ENCODE assay signal across 25 cellular contexts in the genomic region with DNA sequence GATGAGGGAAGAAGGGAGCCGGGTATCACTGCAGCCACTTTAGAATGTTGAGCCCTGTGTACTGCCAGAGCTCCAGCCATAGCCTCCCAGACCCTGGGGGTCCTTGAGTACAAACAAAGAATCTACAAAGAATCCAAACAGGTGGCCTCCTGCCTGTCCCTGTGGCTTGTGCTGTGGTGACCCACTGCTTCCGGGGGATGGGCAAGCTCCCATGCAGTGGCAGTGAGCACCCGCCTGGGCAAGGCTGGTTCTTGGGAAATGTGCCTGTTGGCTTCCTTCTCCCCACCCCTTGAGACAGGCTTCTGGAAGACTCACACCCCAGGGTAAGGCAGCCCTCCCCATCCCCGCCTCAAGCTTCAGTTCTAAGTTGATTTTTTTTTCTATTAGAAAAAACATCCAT. TPM values are rescaled to one million over a fixed set of nuclear protein-coding genes. Genes with fewer than 3 reads are reported as not detected.
DNase-seq lines count a peak whose midpoint lies in the region; ATAC-seq, FAIRE-seq and TF ChIP-seq lines count a peak whose summit lies in the region.
"Had no signal": no experiment of that assay in that cellular context is flagged by ENCODE, and none has a peak within 500 bp of the region (broad histone marks: within the 10 kb centered on the region; RNA-seq: fewer than 3 reads in every experiment).

No MANE protein-coding gene starts in this region.

- ATAC-seq in GM21529 (IDR thresholded peaks at IDR 0.05; ENCODE audit: unreplicated experiment) (no peak), GM18873 (IDR thresholded peaks at IDR 0.05; ENCODE audit: low FRiP score, unreplicated experiment) (no peak)
- ATAC-seq: GM12878, HepG2, K562 had no signal

- FAIRE-seq in H1 (lab: Jason Lieb, UNC) (no peak), RCC 7860 (lab: Jason Lieb, UNC) (no peak)
- FAIRE-seq: G401.6, GM12878, H54, HepG2, K562 had no signal

- H3K9ac ChIP-seq in H1 (replicated peaks in 1 of 4; ENCODE audit: extremely low read depth in 1 of 4, low read depth in 3 of 4, low read length in 3 of 4): no peak overlapping the region

- H2BK15ac ChIP-seq in H1 (ENCODE audit: low read length): no peak overlapping the region

- no peak overlapping the region for H4K91ac ChIP-seq in H1 (replicated peaks; ENCODE audit: insufficient read length, low read length)

- no peaks in the 10 kb centered on the region; the same call in 1 of the 2 replicates for H3K23me2 ChIP-seq in H1 (ENCODE audit: low read depth, low read length)

- no peak overlapping the region for H2BK5ac ChIP-seq in H1 (ENCODE audit: low read depth, low read length)

- peak; percentile 43 for DNase-seq in MV-4-11 (lab: John Stamatoyannopoulos, UW)
- no peak for DNase-seq in H1 (ENCODE audit: low read depth in 1 of 2, low spot score in 2 of 2)
- no peak for DNase-seq in RCC 7860 (ENCODE audit: low spot score)
- DNase-seq: CD4-positive, alpha-beta memory T cell; COR-L47; DMS53; Kasumi-1; NCI-H1694; NCI-H2081 treated with DMSO at 0.1 percent for 48 hours; NCI-H2171; NCI-H226; NCI-H510A; NCI-H69; OCI-M1; Peyer's patch had no signal

- no peak overlapping the region for H3K4me3 ChIP-seq in HEK293 (ENCODE audit: low read depth, low read length)
- no peak overlapping the region for H3K4me3 ChIP-seq in H1 (ENCODE audit: extremely low read depth in 1 of 4, insufficient read depth in 2 of 4, low read depth in 3 of 4, low read length in 4 of 4)
- H3K4me3 ChIP-seq: GM12878, K562, Peyer's patch, SJSA1 had no signal

- TF ChIP-seq EP300 in H1 (IDR thresholded peaks at IDR 0.05; ENCODE audit: borderline replicate concordance in 1 of 2, low read depth in 2 of 2, low read length in 2 of 2): no peak

- no peaks in the 10 kb centered on the region for H3K4me1 ChIP-seq in HEK293 (ENCODE audit: control insufficient read depth, insufficient read depth, low read length)
- peaks cover 0 to 6% (median 1%) of the 10 kb centered on the region in 4 experiments; a peak in 2 of 7 replicates for H3K4me1 ChIP-seq in H1 (replicated peaks in 1 of 4; ENCODE audit: control insufficient read depth in 3 of 4, insufficient read depth in 4 of 4, low read length in 3 of 4)
- H3K4me1 ChIP-seq: Peyer's patch, SJSA1 had no signal

- TF ChIP-seq CTCF in HEK293 (tag by site-specific recombination; IDR thresholded peaks at IDR 0.05) (no peak), H1 (IDR thresholded peaks at IDR 0.05; ENCODE audit: control extremely low read depth in 1 of 3, insufficient read depth in 1 of 3, low read depth in 1 of 3, low read length in 3 of 3) (no peak)

- no peak overlapping the region for H2AFZ ChIP-seq in H1 (ENCODE audit: low read length)

- H2AK5ac ChIP-seq in H1 (ENCODE audit: low read depth, low read length): 0 out of 2 replicates have a peak overlapping the region, but pooled peaks have one; percentile 24

- H2BK12ac ChIP-seq in H1 (ENCODE audit: low read depth, low read length): no peak overlapping the region

- H4K8ac ChIP-seq in H1 (ENCODE audit: extremely low read depth, insufficient read depth, low read length): no peak overlapping the region; the same call in 1 of the 2 replicates

- H3K4me2 ChIP-seq in H1 (ENCODE audit: insufficient read depth in 1 of 2, low read depth in 2 of 2, low read length in 2 of 2): no peak overlapping the region; a peak in 1 of 4 replicates

- H2BK20ac ChIP-seq in H1 (ENCODE audit: low read length): no peak overlapping the region

- H3K36me3 ChIP-seq in HEK293 (ENCODE audit: control insufficient read depth in 2 of 2, insufficient read depth in 1 of 2, low read length in 2 of 2): no peaks in the 10 kb centered on the region
- no peaks in the 10 kb centered on the region for H3K36me3 ChIP-seq in H1 (ENCODE audit: control insufficient read depth in 2 of 4, insufficient read depth in 4 of 4, low read length in 3 of 4)
- H3K36me3 ChIP-seq: Peyer's patch, SJSA1 had no signal

- H3K9me3 ChIP-seq in HEK293 (ENCODE audit: control insufficient read depth, insufficient read depth, low read depth, low read length) (no peaks in the 10 kb centered on the region), H1 (ENCODE audit: insufficient read depth in 2 of 2, low read depth in 1 of 2, low read length in 1 of 2) (no peaks in the 10 kb centered on the region)
- H3K9me3 ChIP-seq: Peyer's patch, SJSA1 had no signal

- H3K79me2 ChIP-seq in H1 (ENCODE audit: control insufficient read depth in 1 of 2, insufficient read depth in 2 of 2, low read length in 2 of 2): no peaks in the 10 kb centered on the region

- no peak overlapping the region for H3K18ac ChIP-seq in H1 (ENCODE audit: extremely low read depth, low read length)

- peaks cover 0 to 6% of the 10 kb centered on the region in 2 experiments for H4K20me1 ChIP-seq in H1 (replicated peaks in 1 of 2; ENCODE audit: control insufficient read depth in 1 of 2, insufficient read depth in 2 of 2, low read length in 2 of 2)

- TF ChIP-seq POLR2A in H1 (IDR thresholded peaks at IDR 0.05; ENCODE audit: control extremely low read depth in 1 of 2, low read depth in 2 of 2, low read length in 2 of 2): no peak

- POLR2A ChIA-PET in HEK293 (lab: Yijun Ruan, JAX) (no interaction called here), H1 (lab: Charles Lee; ENCODE audit: partially characterized antibody) (interaction anchor here (0.6 to 1.0 kb wide), 2 partner anchors 9 to 10 kb away, joined by 3 to 6 read pairs; no protein-coding TSS in a partner anchor)

- no peak overlapping the region for H3K56ac ChIP-seq in H1 (replicated peaks; ENCODE audit: insufficient read length, low read depth, low read length)

- WGBS in H1 (ENCODE audit: extremely low coverage in 1 of 2, insufficient coverage in 1 of 2, insufficient read length in 1 of 2, insufficient replicate concordance in 2 of 2, low coverage in 1 of 2, low lambda C conversion rate in 2 of 2, missing lambda C conversion rate in 1 of 2), 2 experiments: 76% methylated on average over 4 of the region's 4 CpGs; no CpG with 5 or more reads in 1 of the 2 experiments

- H3K27me3 ChIP-seq in H1 (replicated peaks in 1 of 4; ENCODE audit: control insufficient read depth in 3 of 4, extremely low read depth in 1 of 4, insufficient read depth in 3 of 4, low read length in 3 of 4): no peaks in the 10 kb centered on the region
- H3K27me3 ChIP-seq: Peyer's patch, SJSA1 had no signal

- H3K14ac ChIP-seq in H1 (ENCODE audit: insufficient read length): no peak overlapping the region

- H3K79me1 ChIP-seq in H1 (ENCODE audit: low read depth, low read length): no peaks in the 10 kb centered on the region

- H2BK120ac ChIP-seq in H1 (replicated peaks; ENCODE audit: low read depth, low read length): no peak overlapping the region

- H3K27ac ChIP-seq in HEK293 (ENCODE audit: extremely low read depth, low read depth, low read length) (no peak overlapping the region), H1 (ENCODE audit: low read depth, low read length) (no peak overlapping the region), temporal lobe (ENCODE audit: low read depth, low read length) (peak overlapping the region; percentile 84)
- H3K27ac ChIP-seq: Peyer's patch, SJSA1 had no signal

- CTCF ChIA-PET in HEK293 (lab: Yijun Ruan, JAX) (interaction anchor here (0.7 kb wide), 1 partner anchor 13 kb away, joined by 3 read pairs; no protein-coding TSS in a partner anchor), H1 (lab: Charles Lee; ENCODE audit: partially characterized antibody) (no interaction called here)

- no peak for TF ChIP-seq RAD21 in H1 (IDR thresholded peaks at IDR 0.05 in 1 of 2, conservative IDR thresholded peaks at IDR 0.05 in 1 of 2; ENCODE audit: low read depth in 2 of 2, low read length in 2 of 2)

- H3K23ac ChIP-seq in H1 (ENCODE audit: insufficient read length): no peak overlapping the region

- H4K5ac ChIP-seq in H1 (ENCODE audit: insufficient read length, low read depth, low read length): no peak overlapping the region

- H3K4ac ChIP-seq in H1 (replicated peaks; ENCODE audit: insufficient read length, low read depth, low read length): no peak overlapping the region

TF ChIP-seq in HEK293, 187 proteins besides CTCF, POLR2A, EP300 and RAD21:
- TF ChIP-seq ZNF19 (tag by site-specific recombination; IDR thresholded peaks at IDR 0.05; ENCODE audit: low read depth) (no peak), GLIS1 (tag by site-specific recombination; IDR thresholded peaks at IDR 0.05) (peak; percentile 69), ZIC2 (tag by site-specific recombination; IDR thresholded peaks at IDR 0.05) (peak; percentile 37)

TF ChIP-seq in H1, 55 proteins besides CTCF, POLR2A, EP300 and RAD21:
- TF ChIP-seq GTF2F1 (IDR thresholded peaks at IDR 0.05; ENCODE audit: borderline replicate concordance, low read depth, low read length): no peak
- TF ChIP-seq, protein P1, sequence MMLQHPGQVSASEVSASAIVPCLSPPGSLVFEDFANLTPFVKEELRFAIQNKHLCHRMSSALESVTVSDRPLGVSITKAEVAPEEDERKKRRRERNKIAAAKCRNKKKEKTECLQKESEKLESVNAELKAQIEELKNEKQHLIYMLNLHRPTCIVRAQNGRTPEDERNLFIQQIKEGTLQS (IDR thresholded peaks at IDR 0.05; ENCODE audit: insufficient read depth, low read depth, low read length): no peak
- no peak for TF ChIP-seq CBX8 (IDR thresholded peaks at IDR 0.05; ENCODE audit: borderline replicate concordance, low read depth, low read length)
- TF ChIP-seq SUZ12 (IDR thresholded peaks at IDR 0.05; ENCODE audit: low read length): no peak
TF ChIP-seq in H1: peak in this region for 0.

RNA-seq across cellular contexts. Expression of a gene that starts 13.9 kb away (rescaled TPM):
- 4.3 and 4.4 TPM in 2 replicates for total RNA-seq in H1 (2021; fragmentation: NEBNext Ultra II Directional; extraction: Animal tissue kit (Norgen Biotek cat#: 25700))
- polyA plus RNA-seq in H1 (2011; rRNA removed): 3.9 and 5.7 TPM in 2 replicates
- polyA plus RNA-seq in H1 (2011; cell fraction: cytosol; rRNA removed): 3.2 TPM
- 6.7 TPM for polyA plus RNA-seq in H1 (2011; cell fraction: nucleus; rRNA removed)
- 4.9 to 6.1 TPM (median 5.2 TPM) in 4 replicates for polyA plus RNA-seq in H1 (2012, experiment 1 of 2)
- polyA plus RNA-seq in H1 (2012, experiment 2 of 2): 4.8 TPM
- 2.9 TPM for polyA plus RNA-seq in H1 (2013, experiment 1 of 2)
- polyA plus RNA-seq in H1 (2013, experiment 2 of 2): 3.1 TPM
- 3.2 and 3.4 TPM in 2 replicates for polyA minus RNA-seq in H1 (2011; rRNA and poly(A)+ RNA removed)
- 3.3 TPM for polyA minus RNA-seq in H1 (2011; cell fraction: cytosol; rRNA and poly(A)+ RNA removed)
- polyA minus RNA-seq in H1 (2011; cell fraction: nucleus; rRNA and poly(A)+ RNA removed): 3.0 TPM
- 9.3 TPM for total RNA-seq in temporal lobe
- polyA plus RNA-seq: CD4-positive, alpha-beta memory T cell had no signal
